23 cellular contexts compared by ENCODE assay signal in the genomic region with DNA sequence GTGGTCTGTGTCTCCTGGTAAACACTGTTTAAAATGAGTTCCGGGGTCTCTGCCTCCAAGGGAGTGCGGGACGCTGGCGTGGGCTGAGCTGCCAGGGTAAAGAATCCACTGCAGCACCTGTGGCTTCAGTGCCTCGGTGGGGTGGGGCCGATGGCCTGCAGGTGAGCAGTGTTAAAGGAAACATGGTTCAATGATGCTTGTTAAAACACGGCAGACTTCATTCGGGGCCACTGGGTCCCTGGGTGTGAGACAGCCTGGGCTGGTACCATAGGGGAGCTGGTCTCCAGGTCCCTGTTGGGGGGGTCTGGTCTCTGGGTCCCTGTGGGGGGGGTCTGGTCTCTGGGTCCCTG. TPM values are rescaled to one million over a fixed set of nuclear protein-coding genes. Genes with fewer than 3 reads are reported as not detected.
"Had no signal": no experiment of that assay in that cellular context is flagged by ENCODE, and none has a peak within 500 bp of the region (broad histone marks: within the 10 kb centered on the region; RNA-seq: fewer than 3 reads in every experiment).

No MANE protein-coding gene starts in this region.

- H3K9me3 Mint-ChIP-seq: activated T-cell treated with anti-CD3 and anti-CD28 coated beads, Interleukin-2, amount 50 U/mL, for 4 hours; neural progenitor cell; T-cell had no signal

- H3K27me3 Mint-ChIP-seq: activated naive CD8-positive, alpha-beta T cell; T-cell had no signal

- H3K27ac ChIP-seq: body of pancreas, colonic mucosa, esophagus squamous epithelium, hepatocyte, neural progenitor cell, pancreas, SK-N-MC, tibial artery, VCaP had no signal

- ATAC-seq: activated T-cell treated with anti-CD3 and anti-CD28 coated beads, Interleukin-2, amount 50 U/mL, for 4 hours; body of pancreas; left ventricle myocardium superior; pancreas; T-cell had no signal

- DNase-seq: activated CD4-positive, alpha-beta T cell treated with anti-CD3 and anti-CD28 coated beads for 48 hours; activated gamma-delta T cell; activated T-cell treated with anti-CD3 and anti-CD28 coated beads, Interleukin-2, amount 50 U/mL, for 4 hours; amniotic stem cell; body of pancreas; caudate nucleus; colonic mucosa; esophagus squamous epithelium; stimulated activated CD4-positive, alpha-beta T cell treated with anti-CD3 and anti-CD28 coated beads, Interleukin-1b, Interleukin-23, amount 100 ng/mL, for 48 hours; T-cell; T-helper 9 cell; tibial artery had no signal

- H3K36me3 Mint-ChIP-seq: activated naive CD8-positive, alpha-beta T cell; neural progenitor cell; T-cell had no signal

- H3K4me3 Mint-ChIP-seq: activated naive CD8-positive, alpha-beta T cell; activated T-cell treated with anti-CD3 and anti-CD28 coated beads, Interleukin-2, amount 50 U/mL, for 4 hours; neural progenitor cell; T-cell had no signal

- H3K27ac Mint-ChIP-seq: activated naive CD8-positive, alpha-beta T cell; T-cell had no signal

RNA-seq across cellular contexts. Expression of a gene that starts 24.9 kb away (rescaled TPM):
- total RNA-seq: glomerular endothelial cell had no signal

RNA-seq across cellular contexts. Expression of a gene that starts 47.4 kb away (rescaled TPM):
- total RNA-seq: activated T-cell treated with anti-CD3 and anti-CD28 coated beads, Interleukin-2, amount 50 U/mL, for 4 hours; colonic mucosa; esophagus squamous epithelium; fibroblast of villous mesenchyme; glomerular endothelial cell; kidney epithelial cell; left ventricle myocardium superior; mesenteric fat pad; T-cell had no signal
